ENCODE assay signal across 18 cellular contexts in genomic region chr16:4257646-4258556, GRCh38. TPM values are rescaled to one million over a fixed set of nuclear protein-coding genes. Genes with fewer than 3 reads are reported as not detected.
DNase-seq lines count a peak whose midpoint lies in the region; ATAC-seq and TF ChIP-seq lines count a peak whose summit lies in the region.
"Had no signal": no experiment of that assay in that cellular context is flagged by ENCODE, and none has a peak within 500 bp of the region (broad histone marks: within the 10 kb centered on the region; RNA-seq: fewer than 3 reads in every experiment).

No MANE protein-coding gene starts in this region.

- intact Hi-C loops in left cardiac atrium (cut with DNase I), result loop anchor here in 1 of 2 donors (10.0 kb wide), 1 partner anchor 143 kb away; the partner anchor contains the start of gene ADCY9
- intact Hi-C loops in gastrocnemius medialis (cut with DNase I; ENCODE audit: low total_unique reads), result loop anchor here (10.0 kb wide), 1 partner anchor 543 kb away; the partner anchor contains the start of gene TRAP1
- intact Hi-C loops in head of caudate nucleus (cut with DNase I), result loop anchor here (10.0 kb wide), 1 partner anchor 73 kb away; no protein-coding TSS in a partner anchor

- peak overlapping the region; percentile 10 for H3K9ac ChIP-seq in adipocyte (ENCODE audit: low read length)
- H3K9ac ChIP-seq: KMS-11, parathyroid adenoma had no signal

- H3K27me3 ChIP-seq in adipocyte (replicated peaks; ENCODE audit: control insufficient read depth, insufficient read depth, low read length), result no peaks in the 10 kb centered on the region
- no peaks in the 10 kb centered on the region for H3K27me3 ChIP-seq in gastrocnemius medialis

- TF ChIP-seq CTCF in gastrocnemius medialis (IDR thresholded peaks at IDR 0.05 in 4 of 5, conservative IDR thresholded peaks at IDR 0.05 in 1 of 5), result no peak

- H3K36me3 ChIP-seq in adipocyte (ENCODE audit: control insufficient read depth, insufficient read depth, low read length, severe bottlenecking) (peaks cover 10% of the 10 kb centered on the region), gastrocnemius medialis (peaks cover 0 to 16% of the 10 kb centered on the region in 2 donors)

- ATAC-seq in left cardiac atrium (peak in 1 of 2 donors; percentile 14), gastrocnemius medialis (no peak)
- ATAC-seq: activated naive CD8-positive, alpha-beta T cell treated with anti-CD3 and anti-CD28 coated beads, Interleukin-2, amount 50 U/mL, for 24 hours; GM12878; stimulated activated naive CD8-positive, alpha-beta T cell treated with anti-CD3 and anti-CD28 coated beads, Interleukin-15, Interleukin-2, amounts not matched to agents 100 U/mL and 50 U/mL, for 24 hours had no signal

- in situ Hi-C loops in gastrocnemius medialis (cut with MboI; ENCODE audit: low sequenced_read_pairs in 4 of 4), result loop anchor here in 3 of 4 donors (10.0 to 25.0 kb wide), 2 partner anchors 53 to 146 kb away; partner anchors contain the start of gene ADCY9 (in 1 of the 3)

- DNase-seq in EH (ENCODE audit: low read depth) (peak; percentile 58), adipocyte (ENCODE audit: low read depth) (no peak), left cardiac atrium (peak; percentile 71), gastrocnemius medialis (no peak), NCI-H748 (lab: John Stamatoyannopoulos, UW; ENCODE audit: unreplicated experiment) (no peak), head of caudate nucleus (no peak), NK-92 (lab: John Stamatoyannopoulos, UW; ENCODE audit: unreplicated experiment) (no peak)
- DNase-seq in activated CD8-positive, alpha-beta memory T cell treated with anti-CD3 and anti-CD28 coated beads for 24 hours, result no peak
- DNase-seq: activated CD4-positive, alpha-beta memory T cell treated with anti-CD3 and anti-CD28 coated beads, Interleukin-2, amount 10 ng/mL, durations not matched to agents 7 days and 5 days; activated naive CD8-positive, alpha-beta T cell treated with anti-CD3 and anti-CD28 coated beads, Interleukin-2, amount 50 U/mL, for 24 hours; cerebellar nuclear complex; midbrain; NCI-H1105; NCI-H774; stimulated activated naive CD8-positive, alpha-beta T cell treated with anti-CD3 and anti-CD28 coated beads, Interleukin-15, Interleukin-2, amounts not matched to agents 100 U/mL and 50 U/mL, for 24 hours had no signal

- no peaks in the 10 kb centered on the region for H3K4me1 ChIP-seq in adipocyte (ENCODE audit: control insufficient read depth, insufficient read depth, low read length)
- peaks cover 2 to 4% of the 10 kb centered on the region in 2 donors for H3K4me1 ChIP-seq in gastrocnemius medialis
- H3K4me1 ChIP-seq: parathyroid adenoma had no signal

- no peak overlapping the region for H3K4me3 ChIP-seq in adipocyte (ENCODE audit: low read length)
- no peak overlapping the region for H3K4me3 ChIP-seq in gastrocnemius medialis
- H3K4me3 ChIP-seq: GM12878 had no signal

- no peaks in the 10 kb centered on the region for H3K9me3 ChIP-seq in adipocyte (ENCODE audit: control insufficient read depth, low read length)
- no peaks in the 10 kb centered on the region for H3K9me3 ChIP-seq in gastrocnemius medialis

- TF ChIP-seq POLR2A in gastrocnemius medialis (IDR thresholded peaks at IDR 0.05), result no peak

- H3K27ac ChIP-seq in gastrocnemius medialis, result peak overlapping the region in 3 of 4 donors; percentile 39 to 56 (median 54)
- H3K27ac ChIP-seq: KMS-11, parathyroid adenoma had no signal

RNA-seq across cellular contexts. Expression of gene TFAP4, which starts 14.9 kb away (rescaled TPM):
- total RNA-seq in left cardiac atrium (1 to 10 TPM; 3.7 to 4.2 TPM), gastrocnemius medialis (1 to 10 TPM; 3.2 to 5.0 (median 4.1) TPM)

RNA-seq across cellular contexts. Expression of gene SRL, which starts 16.0 kb away (rescaled TPM):
- 100 to 1,000 TPM; 302 to 359 TPM for total RNA-seq in left cardiac atrium
- 100 to 1,000 TPM; 184 to 519 (median 364) TPM for total RNA-seq in gastrocnemius medialis
- total RNA-seq: activated CD4-positive, alpha-beta memory T cell treated with anti-CD3 and anti-CD28 coated beads, Interleukin-2, amount 10 ng/mL, durations not matched to agents 7 days and 5 days; GM12878 had no signal

RNA-seq across cellular contexts. Expression of gene GLIS2, which starts 58.0 kb away (rescaled TPM):
- total RNA-seq in left cardiac atrium (10 to 100 TPM; 23.9 to 29.2 TPM), gastrocnemius medialis (under 1 TPM in 3 of 4 donors, not detected in 1; 0.81 to 0.95 (median 0.95) TPM)

Comparison
In these comparisons a context has a peak if more than half of its experiments do, and no peak if none do; other contexts are left out.
1. DNase-seq: peak in EH (single experiment) and left cardiac atrium (single experiment); none in adipocyte (single experiment), gastrocnemius medialis (0 of 2), activated CD8-positive, alpha-beta memory T cell treated with anti-CD3 and anti-CD28 coated beads for 24 hours (single experiment), NCI-H748 (single experiment), head of caudate nucleus (0 of 42) and NK-92 (single experiment).
2. RNA of gene GLIS2, which starts 58.0 kb away (total RNA-seq): 23.9 to 29.2 TPM in left cardiac atrium; 0.81 to 0.95 TPM in gastrocnemius medialis; every median in the first group is over 10 times any median in the second.